8 cellular contexts compared by ENCODE assay signal in genomic region chr6:170307080-170307545, GRCh38.
DNase-seq lines count a peak whose midpoint lies in the region; ATAC-seq, FAIRE-seq and TF ChIP-seq lines count a peak whose summit lies in the region.

No MANE protein-coding gene starts in this region.

- DNase-seq in GM12865 (ENCODE audit: low read depth) (no peak), fibroblast of mammary gland (ENCODE audit: low read depth) (no peak), retinal pigment epithelial cell (ENCODE audit: low read depth) (no peak), DMS153 (lab: John Stamatoyannopoulos, UW) (no peak), ecto neural progenitor cell (ENCODE audit: low spot score) (no peak), NCI-H774 (lab: John Stamatoyannopoulos, UW) (no peak), RCC 7860 (ENCODE audit: low spot score) (no peak)

- H3K4me3 ChIP-seq in GM12865 (ENCODE audit: low read depth, low read length): peak overlapping the region; percentile 76
- H3K4me3 ChIP-seq in fibroblast of mammary gland (ENCODE audit: control insufficient read depth, low read depth, low read length): peak overlapping the region; percentile 96
- H3K4me3 ChIP-seq in retinal pigment epithelial cell (ENCODE audit: low read length): peak overlapping the region; percentile 91

- no peak for FAIRE-seq in RCC 7860 (lab: Jason Lieb, UNC)

- TF ChIP-seq CTCF in GM12865 (IDR thresholded peaks at IDR 0.05; ENCODE audit: insufficient read depth, low read depth, low read length, missing control alignments) (no peak), fibroblast of mammary gland (conservative IDR thresholded peaks at IDR 0.05; ENCODE audit: control insufficient read depth, insufficient read depth, low read depth, low read length) (no peak), retinal pigment epithelial cell (conservative IDR thresholded peaks at IDR 0.05; ENCODE audit: low read depth, low read length) (no peak)

- peak; percentile 16; the same call in 2 of the 3 replicates for ATAC-seq in SK-N-SH treated with all-trans-retinoic acid at 6 μM for 48 hours

TF ChIP-seq in SK-N-SH treated with all-trans-retinoic acid at 6 μM for 48 hours, 23 proteins besides CTCF, POLR2A, EP300 and RAD21:
- TF ChIP-seq POU6F1 (CRISPR knock-in tag; IDR thresholded peaks at IDR 0.05; ENCODE audit: borderline replicate concordance, low read depth) (no peak), BACH2 (CRISPR knock-in tag; IDR thresholded peaks at IDR 0.05; ENCODE audit: borderline replicate concordance) (no peak), ZFP3 (CRISPR knock-in tag; IDR thresholded peaks at IDR 0.05) (no peak), CREB5 (CRISPR knock-in tag; IDR thresholded peaks at IDR 0.05; ENCODE audit: low read depth) (no peak), ZNF8 (CRISPR knock-in tag; IDR thresholded peaks at IDR 0.05) (no peak), ZFP30 (CRISPR knock-in tag; IDR thresholded peaks at IDR 0.05) (no peak), RARB (CRISPR knock-in tag; IDR thresholded peaks at IDR 0.05) (no peak), TOX (CRISPR knock-in tag; IDR thresholded peaks at IDR 0.05; ENCODE audit: borderline replicate concordance) (no peak), ZNF70 (CRISPR knock-in tag; IDR thresholded peaks at IDR 0.05) (no peak), ZC3H10 (CRISPR knock-in tag; IDR thresholded peaks at IDR 0.05) (no peak), ARNTL (CRISPR knock-in tag; IDR thresholded peaks at IDR 0.05; ENCODE audit: borderline replicate concordance, low read depth) (no peak), TCF4 (CRISPR knock-in tag; IDR thresholded peaks at IDR 0.05; ENCODE audit: borderline replicate concordance) (no peak), SNAI2 (CRISPR knock-in tag; IDR thresholded peaks at IDR 0.05) (no peak), GLIS3 (CRISPR knock-in tag; IDR thresholded peaks at IDR 0.05) (no peak), TSHZ2 (CRISPR knock-in tag; IDR thresholded peaks at IDR 0.05) (no peak), ESRRG (CRISPR knock-in tag; IDR thresholded peaks at IDR 0.05) (no peak), ISL1 (CRISPR knock-in tag; IDR thresholded peaks at IDR 0.05) (no peak)
- TF ChIP-seq, protein P1, sequence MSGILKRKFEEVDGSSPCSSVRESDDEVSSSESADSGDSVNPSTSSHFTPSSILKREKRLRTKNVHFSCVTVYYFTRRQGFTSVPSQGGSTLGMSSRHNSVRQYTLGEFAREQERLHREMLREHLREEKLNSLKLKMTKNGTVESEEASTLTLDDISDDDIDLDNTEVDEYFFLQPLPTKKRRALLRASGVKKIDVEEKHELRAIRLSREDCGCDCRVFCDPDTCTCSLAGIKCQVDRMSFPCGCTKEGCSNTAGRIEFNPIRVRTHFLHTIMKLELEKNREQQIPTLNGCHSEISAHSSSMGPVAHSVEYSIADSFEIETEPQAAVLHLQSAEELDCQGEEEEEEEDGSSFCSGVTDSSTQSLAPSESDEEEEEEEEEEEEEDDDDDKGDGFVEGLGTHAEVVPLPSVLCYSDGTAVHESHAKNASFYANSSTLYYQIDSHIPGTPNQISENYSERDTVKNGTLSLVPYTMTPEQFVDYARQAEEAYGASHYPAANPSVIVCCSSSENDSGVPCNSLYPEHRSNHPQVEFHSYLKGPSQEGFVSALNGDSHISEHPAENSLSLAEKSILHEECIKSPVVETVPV (CRISPR knock-in tag; IDR thresholded peaks at IDR 0.05): no peak
